In the genomic region with DNA sequence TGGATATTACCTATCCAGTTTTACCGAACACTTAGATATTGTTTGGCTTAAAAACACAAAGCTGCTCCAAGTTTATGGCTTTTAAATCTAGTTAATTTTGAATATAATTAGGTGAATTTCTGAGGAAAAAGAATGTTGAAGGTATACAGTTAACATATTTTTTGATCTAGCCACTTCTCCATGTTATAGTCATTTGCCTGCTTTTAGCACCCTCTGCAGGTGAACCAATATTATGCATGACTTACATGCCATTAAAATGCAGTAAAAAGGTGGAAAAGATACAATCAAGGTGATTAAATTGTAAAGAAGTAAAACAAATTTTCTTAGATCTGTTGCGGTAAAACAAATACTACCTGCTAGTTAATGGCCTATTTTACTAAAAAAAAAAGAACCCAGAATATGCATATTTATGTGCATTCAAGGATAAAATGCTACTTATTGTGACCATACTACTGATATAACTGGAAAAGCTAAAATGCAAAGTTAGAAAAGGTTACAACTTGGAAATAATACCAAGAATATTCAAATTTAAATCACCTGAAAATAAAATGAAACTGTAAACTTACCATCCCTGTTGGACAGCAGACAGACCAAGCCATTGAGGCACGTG, we compare ENCODE assay signal across 8 cellular contexts.
A peak's percentile ranks its signal among the peaks of the same experiment; 100 is the strongest.
DNase-seq lines count a peak whose midpoint lies in the region; ATAC-seq, FAIRE-seq and TF ChIP-seq lines count a peak whose summit lies in the region.

No MANE protein-coding gene starts in this region.

- intact Hi-C loops in uterus (cut with DNase I; ENCODE audit: low total_unique reads), result no loop called here

- no peak for ATAC-seq in GM21723 (IDR thresholded peaks at IDR 0.05; ENCODE audit: unreplicated experiment)

- peak; percentile 96 for FAIRE-seq in D721Med (lab: Jason Lieb, UNC)

- H3K9me3 ChIP-seq in uterus, result no peaks in the 10 kb centered on the region

- H3K4me1 ChIP-seq in uterus, result no peaks in the 10 kb centered on the region

- H3K36me3 ChIP-seq in uterus, result no peaks in the 10 kb centered on the region

- no peaks in the 10 kb centered on the region for H3K27me3 ChIP-seq in uterus

- TF ChIP-seq POLR2A in uterus (IDR thresholded peaks at IDR 0.05), result no peak

- TF ChIP-seq CTCF in D721Med (IDR thresholded peaks at IDR 0.05; ENCODE audit: insufficient read depth, missing control alignments) (peak; percentile 80), fibroblast of the aortic adventitia (IDR thresholded peaks at IDR 0.05; ENCODE audit: insufficient read depth, low read length) (peak; percentile 56), uterus (IDR thresholded peaks at IDR 0.05) (peak in 1 of 4 experiments; percentile 7)

- DNase-seq in D721Med (ENCODE audit: insufficient read length, low spot score) (no peak), HEK293T (ENCODE audit: extremely low spot score) (peak; percentile 20), OCI-M1 (lab: John Stamatoyannopoulos, UW) (peak; percentile 51), fibroblast of the aortic adventitia (ENCODE audit: low read depth) (peak; percentile 48), skeletal muscle cell (ENCODE audit: low read depth) (peak; percentile 1), uterus (no peak)
- no peak for DNase-seq in stimulated activated CD8-positive, alpha-beta memory T cell treated with anti-CD3 and anti-CD28 coated beads, Interleukin-4, amount 100 ng/mL, for 48 hours

- no peak overlapping the region for H3K27ac ChIP-seq in uterus

- H3K4me3 ChIP-seq in fibroblast of the aortic adventitia (ENCODE audit: low read depth, low read length), result no peak overlapping the region
- H3K4me3 ChIP-seq in skeletal muscle cell (ENCODE audit: low read depth, low read length), result no peak overlapping the region
- H3K4me3 ChIP-seq in uterus, result no peak overlapping the region

- CTCF ChIA-PET in HEK293T (lab: Yijun Ruan, JAX), result interaction anchor here (0.5 to 0.7 kb wide), 4 partner anchors 9 to 1449 kb away, joined by 3 to 4 read pairs (median 4); no protein-coding TSS in a partner anchor

- POLR2A ChIA-PET in HEK293T (lab: Yijun Ruan, JAX), result no interaction called here

TF ChIP-seq in HEK293T, 16 proteins besides CTCF, POLR2A, EP300 and RAD21:
- TF ChIP-seq CTBP1 (IDR thresholded peaks at IDR 0.05; ENCODE audit: borderline replicate concordance) (no peak), FOXM1 (IDR thresholded peaks at IDR 0.05; ENCODE audit: borderline replicate concordance) (no peak), ZNF384 (IDR thresholded peaks at IDR 0.05) (no peak), LEF1 (IDR thresholded peaks at IDR 0.05; ENCODE audit: borderline replicate concordance) (no peak), FOXK2 (IDR thresholded peaks at IDR 0.05) (no peak), ELF4 (IDR thresholded peaks at IDR 0.05) (no peak), NFRKB (IDR thresholded peaks at IDR 0.05) (no peak)

Comparison
In these comparisons a context has a peak if more than half of its experiments do, and no peak if none do; other contexts are left out.
1. DNase-seq: peak in HEK293T (single experiment), OCI-M1 (single experiment), fibroblast of the aortic adventitia (single experiment) and skeletal muscle cell (single experiment); none in D721Med (single experiment), uterus (0 of 2) and stimulated activated CD8-positive, alpha-beta memory T cell treated with anti-CD3 and anti-CD28 coated beads, Interleukin-4, amount 100 ng/mL, for 48 hours (single experiment).